In genomic region chr16:3400779-3401688, GRCh38 we compare ENCODE assay signal across 8 cellular contexts. TPM values are rescaled to one million over a fixed set of nuclear protein-coding genes. Genes with fewer than 3 reads are reported as not detected.
DNase-seq lines count a peak whose midpoint lies in the region; ATAC-seq and TF ChIP-seq lines count a peak whose summit lies in the region.

TSS of gene ZNF174 (plus strand) at chr16:3401215. CDS start at chr16:3402005, 790 bp downstream.
TSS of gene ZSCAN32 (minus strand) at chr16:3401004. CDS start at chr16:3397557, 3,447 bp downstream.

- H3F3A ChIP-seq in SU-DHL-6 (ENCODE audit: insufficient read depth) = no peaks in the 10 kb centered on the region

- no peaks in the 10 kb centered on the region for H3K27me3 Mint-ChIP-seq in activated naive CD8-positive, alpha-beta T cell treated with anti-CD3 and anti-CD28 coated beads, Interleukin-2, amount 10 ng/mL, durations not matched to agents 7 days and 5 days

- peak within 1 kb of the TSS; percentile 95 for H3K9ac ChIP-seq in SU-DHL-6 (ENCODE audit: low read length)
- peak within 1 kb of the TSS; percentile 38 for H3K9ac ChIP-seq in parathyroid adenoma

- peak; percentile 100 for DNase-seq in GM12865 (ENCODE audit: low read depth)
- DNase-seq in NCI-H128 (lab: John Stamatoyannopoulos, UW; ENCODE audit: unreplicated experiment) = peak; percentile 91
- peak; percentile 96 for DNase-seq in activated naive CD8-positive, alpha-beta T cell treated with anti-CD3 and anti-CD28 coated beads, Interleukin-2, amount 10 ng/mL, durations not matched to agents 7 days and 5 days
- peak; percentile 99 for DNase-seq in Right ventricle myocardium superior
- peak; percentile 97 to 99 for DNase-seq in tibial nerve (ENCODE audit: low spot score in 2 of 2)

- peak; percentile 87 to 90 for TF ChIP-seq EP300 in tibial nerve (IDR thresholded peaks at IDR 0.05)

- no peaks in the 10 kb centered on the region for H4K20me1 ChIP-seq in SU-DHL-6 (ENCODE audit: low read depth, low read length)

- peak within 1 kb of the TSS; percentile 93 for H3K4me3 Mint-ChIP-seq in activated naive CD8-positive, alpha-beta T cell treated with anti-CD3 and anti-CD28 coated beads, Interleukin-2, amount 10 ng/mL, durations not matched to agents 7 days and 5 days

- H3K9me3 Mint-ChIP-seq in activated naive CD8-positive, alpha-beta T cell treated with anti-CD3 and anti-CD28 coated beads, Interleukin-2, amount 10 ng/mL, durations not matched to agents 7 days and 5 days = peaks cover 34% of the 10 kb centered on the region

- H3K4me1 ChIP-seq in parathyroid adenoma (peaks cover 3% of the 10 kb centered on the region), tibial nerve (peaks cover 0 to 40% (median 14%) of the 10 kb centered on the region in 4 donors)

- H3K27ac ChIP-seq in SU-DHL-6 (ENCODE audit: low read depth, low read length) = peak within 1 kb of the TSS; percentile 42
- peak within 1 kb of the TSS; percentile 75 for H3K27ac ChIP-seq in parathyroid adenoma
- H3K27ac ChIP-seq in tibial nerve = peak within 1 kb of the TSS; percentile 33 to 92 (median 89)

- TF ChIP-seq CTCF in GM12865 (IDR thresholded peaks at IDR 0.05; ENCODE audit: insufficient read depth, low read depth, low read length, missing control alignments) = no peak
- no peak for TF ChIP-seq CTCF in SU-DHL-6 (IDR thresholded peaks at IDR 0.05; ENCODE audit: insufficient read depth, low read length, poor library complexity, severe bottlenecking)
- TF ChIP-seq CTCF in parathyroid adenoma (IDR thresholded peaks at IDR 0.05) = peak; percentile 19
- peak in 1 of 5 experiments; percentile 61 for TF ChIP-seq CTCF in tibial nerve (IDR thresholded peaks at IDR 0.05)

- peaks cover 19% of the 10 kb centered on the region for H3K4me1 Mint-ChIP-seq in activated naive CD8-positive, alpha-beta T cell treated with anti-CD3 and anti-CD28 coated beads, Interleukin-2, amount 10 ng/mL, durations not matched to agents 7 days and 5 days

- peak within 1 kb of the TSS; percentile 91 for H3K4me3 ChIP-seq in GM12865 (ENCODE audit: low read depth, low read length)
- H3K4me3 ChIP-seq in SU-DHL-6 (ENCODE audit: insufficient read depth, low read length, poor library complexity, severe bottlenecking) = peak within 1 kb of the TSS; percentile 90
- peak within 1 kb of the TSS; percentile 85 for H3K4me3 ChIP-seq in parathyroid adenoma (ENCODE audit: low read depth, low read length)
- H3K4me3 ChIP-seq in tibial nerve = peak within 1 kb of the TSS; percentile 93 to 99 (median 96)

- H3K4me2 ChIP-seq in SU-DHL-6 (ENCODE audit: low read depth, low read length, poor library complexity, severe bottlenecking) = peak within 1 kb of the TSS; percentile 82
- H3K4me2 ChIP-seq in parathyroid adenoma (ENCODE audit: low read length) = peak within 1 kb of the TSS; percentile 93

- H2AFZ ChIP-seq in SU-DHL-6 (ENCODE audit: low read depth, low read length, severe bottlenecking) = peak within 1 kb of the TSS; percentile 88
- H2AFZ ChIP-seq in parathyroid adenoma = peak within 1 kb of the TSS; percentile 84

- H3K9me2 ChIP-seq in SU-DHL-6 (replicated peaks; ENCODE audit: insufficient read depth, low read length) = no peaks in the 10 kb centered on the region

- WGBS in tibial nerve, 2 donors = 1% methylated on average over 24 to 25 of the region's 95 CpGs

- no peaks in the 10 kb centered on the region for H3K9me3 ChIP-seq in SU-DHL-6 (ENCODE audit: insufficient read depth, low read length)
- H3K9me3 ChIP-seq in parathyroid adenoma (ENCODE audit: control insufficient read depth, low read length) = no peaks in the 10 kb centered on the region
- peaks cover 0 to 51% (median 6%) of the 10 kb centered on the region in 4 donors for H3K9me3 ChIP-seq in tibial nerve

- H3K27me3 ChIP-seq in SU-DHL-6 (ENCODE audit: low read length) (no peaks in the 10 kb centered on the region), parathyroid adenoma (ENCODE audit: control insufficient read depth, insufficient read depth, low read length) (no peaks in the 10 kb centered on the region), tibial nerve (no peaks in the 10 kb centered on the region)

- POLR2A ChIA-PET in activated naive CD8-positive, alpha-beta T cell treated with anti-CD3 and anti-CD28 coated beads, Interleukin-2, amount 10 ng/mL, durations not matched to agents 7 days and 5 days (lab: Charles Lee) = interaction anchor here (0.7 to 2.9 kb wide), 26 partner anchors 9 to 251 kb away, joined by 3 to 42 read pairs (median 5); partner anchors contain the start of genes CLUAP1, NAA60, OR1F1 and TIGD7

- intact Hi-C loops in Right ventricle myocardium superior (cut with DNase I) = no loop called here

- H3K27ac Mint-ChIP-seq in activated naive CD8-positive, alpha-beta T cell treated with anti-CD3 and anti-CD28 coated beads, Interleukin-2, amount 10 ng/mL, durations not matched to agents 7 days and 5 days = peak within 1 kb of the TSS; percentile 90

- H3K79me2 ChIP-seq in SU-DHL-6 (ENCODE audit: insufficient read depth, low read length) (peaks cover 67% of the 10 kb centered on the region), parathyroid adenoma (peaks cover 38% of the 10 kb centered on the region)

- peak in 1 of 2 donors; percentile 57 for TF ChIP-seq POLR2A in tibial nerve (IDR thresholded peaks at IDR 0.05)

- peaks cover 26% of the 10 kb centered on the region for H3K36me3 ChIP-seq in SU-DHL-6 (ENCODE audit: low read length)
- H3K36me3 ChIP-seq in parathyroid adenoma (ENCODE audit: control insufficient read depth, insufficient read depth, low read length) = peaks cover 2% of the 10 kb centered on the region
- H3K36me3 ChIP-seq in tibial nerve = peaks cover 4 to 60% (median 30%) of the 10 kb centered on the region in 3 donors

- H3K36me3 Mint-ChIP-seq in activated naive CD8-positive, alpha-beta T cell treated with anti-CD3 and anti-CD28 coated beads, Interleukin-2, amount 10 ng/mL, durations not matched to agents 7 days and 5 days = peaks cover 73% of the 10 kb centered on the region

- ATAC-seq in HG02678 (IDR thresholded peaks at IDR 0.05; ENCODE audit: unreplicated experiment) (peak; percentile 98), Right ventricle myocardium superior (ENCODE audit: poor library complexity) (peak; percentile 100)
- peak; percentile 97 for ATAC-seq in activated naive CD8-positive, alpha-beta T cell treated with anti-CD3 and anti-CD28 coated beads, Interleukin-2, amount 10 ng/mL, durations not matched to agents 7 days and 5 days (ENCODE audit: low read depth)

RNA-seq across cellular contexts. Expression of gene ZNF174, which starts in this region (rescaled TPM):
- 10 to 100 TPM; 15.5 to 16.0 TPM for total RNA-seq in activated naive CD8-positive, alpha-beta T cell treated with anti-CD3 and anti-CD28 coated beads, Interleukin-2, amount 10 ng/mL, durations not matched to agents 7 days and 5 days
- 11.3 TPM for total RNA-seq in Right ventricle myocardium superior
- 10 to 100 TPM; 12.0 to 16.7 (median 13.1) TPM for total RNA-seq in tibial nerve

RNA-seq across cellular contexts. Expression of gene ZSCAN32, which starts in this region (rescaled TPM):
- total RNA-seq in activated naive CD8-positive, alpha-beta T cell treated with anti-CD3 and anti-CD28 coated beads, Interleukin-2, amount 10 ng/mL, durations not matched to agents 7 days and 5 days = 10 to 100 TPM; 20.5 to 22.5 TPM
- 5.5 TPM for total RNA-seq in Right ventricle myocardium superior
- 10 to 100 TPM in 3 of 4 donors, 1 to 10 TPM in 1; 8.7 to 22.3 (median 14.0) TPM for total RNA-seq in tibial nerve

Comparison
In these comparisons a context has a peak if more than half of its experiments do, and no peak if none do; other contexts are left out.
1. Peak in every context shown above with its lines: DNase-seq, ATAC-seq, H3K4me3 ChIP-seq and H3K27ac ChIP-seq.